ENCODE assay signal across 8 cellular contexts in the genomic region with DNA sequence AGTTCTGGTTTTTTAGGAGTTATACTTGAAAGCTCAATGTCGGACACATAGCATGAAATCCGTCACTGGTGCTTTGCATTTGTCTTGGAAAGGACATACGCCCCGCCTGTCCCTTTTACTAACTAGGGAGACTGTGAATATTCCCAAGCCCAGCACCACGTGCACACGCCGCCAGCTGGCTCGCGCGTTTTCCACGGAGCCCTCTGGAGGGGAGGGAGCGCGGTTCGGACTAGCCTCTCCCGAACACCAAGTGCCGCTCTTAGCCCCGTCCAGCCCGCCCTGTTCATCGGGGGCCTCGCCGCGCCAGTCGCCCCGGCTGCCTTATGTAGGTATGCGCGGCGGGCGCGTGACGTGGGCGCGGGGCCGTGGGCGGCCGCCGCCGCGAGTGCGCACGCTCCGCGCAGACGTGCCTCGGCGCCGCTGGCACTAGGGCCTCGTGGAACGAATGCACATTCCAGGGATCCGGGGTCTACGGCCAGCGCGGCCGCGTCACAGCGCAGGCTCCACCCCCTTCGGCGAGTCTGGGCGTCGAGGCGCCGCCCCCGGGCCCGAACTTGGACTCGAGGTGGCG.
DNase-seq lines count a peak whose midpoint lies in the region; ATAC-seq and TF ChIP-seq lines count a peak whose summit lies in the region.

No MANE protein-coding gene starts in this region.

- ATAC-seq in GM19025 (IDR thresholded peaks at IDR 0.05; ENCODE audit: low read depth, unreplicated experiment), result peak; percentile 39
- peak; percentile 30 for ATAC-seq in HG03196 (IDR thresholded peaks at IDR 0.05; ENCODE audit: unreplicated experiment)

- peak overlapping the region; percentile 99 for H3K27ac ChIP-seq in caudate nucleus (ENCODE audit: low read depth, low read length)

- no peak; the same call in 1 of the 2 replicates for TF ChIP-seq CTCF in AG09319 (IDR thresholded peaks at IDR 0.05; ENCODE audit: low read depth, low read length)

- DNase-seq in AG09319 (ENCODE audit: extremely low read depth, low read depth) (peak; percentile 90), NCI-H446 (lab: John Stamatoyannopoulos, UW) (peak; percentile 94 to 98), caudate nucleus (lab: John Stamatoyannopoulos, UW) (peak in 60 of 61 donors; percentile 74 to 99 (median 93)), iris pigment epithelial cell (ENCODE audit: low read depth) (peak; percentile 95)
- peak; percentile 69 for DNase-seq in activated CD4-positive, CD25-positive, alpha-beta regulatory T cell treated with anti-CD3 and anti-CD28 coated beads, Interleukin-2, amount 50 U/mL, for 16 hours (ENCODE audit: low read depth, low spot score)
- peak; percentile 83 to 89 for DNase-seq in stimulated activated CD4-positive, alpha-beta T cell treated with anti-CD3 and anti-CD28 coated beads, Interleukin-12 subunit alpha, Interleukin-12 subunit beta, amount 100 ng/mL, for 24 hours (ENCODE audit: low read depth in 2 of 2)

Comparison
In these comparisons a context has a peak if more than half of its experiments do, and no peak if none do; other contexts are left out.
1. Peak in every context shown above with its lines: DNase-seq, ATAC-seq and H3K27ac ChIP-seq.